Comparison of ENCODE assay signal across 9 cellular contexts in the genomic region with DNA sequence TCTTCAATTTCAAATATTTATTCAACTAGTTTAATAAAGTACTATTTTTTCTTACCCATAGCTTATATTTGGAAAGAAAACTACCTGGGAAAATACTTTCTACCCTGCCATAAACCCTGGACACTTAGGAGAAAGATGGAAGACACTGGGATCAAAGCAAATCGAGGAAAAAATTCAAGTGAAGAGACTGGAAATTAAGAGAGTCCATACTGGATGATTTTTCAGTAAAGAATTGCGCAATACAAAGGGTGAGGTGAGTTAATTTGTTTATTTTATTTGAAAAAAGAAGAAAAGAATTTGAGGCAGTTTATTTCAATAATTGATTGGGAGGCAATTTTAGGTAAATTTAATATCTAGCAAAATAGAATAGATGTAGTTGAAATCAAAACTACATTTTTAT.
"Had no signal": no experiment of that assay in that cellular context is flagged by ENCODE, and none has a peak within 500 bp of the region (broad histone marks: within the 10 kb centered on the region; RNA-seq: fewer than 3 reads in every experiment).

No MANE protein-coding gene starts in this region.

- H3K36me3 ChIP-seq: HAP-1 had no signal

- H3K27me3 Mint-ChIP-seq: IgD-negative memory B cell had no signal

- H2AFZ ChIP-seq: GM23338 had no signal

- H3K4me3 Mint-ChIP-seq: GM23338, HFFc6, IgD-negative memory B cell had no signal

- H3K9ac ChIP-seq: KMS-11 had no signal

- H3K4me2 ChIP-seq: GM23338, KMS-11 had no signal

- H3K36me3 Mint-ChIP-seq: IgD-negative memory B cell had no signal

- H3K4me1 Mint-ChIP-seq: IgD-negative memory B cell had no signal

- DNase-seq: H7, HFFc6, KBM-7 had no signal

- H3K9me3 ChIP-seq: HAP-1 had no signal

- H3K27ac Mint-ChIP-seq: GM23338, HFFc6, IgD-negative memory B cell had no signal

- H3K4me3 ChIP-seq: GM23338, HAP-1 had no signal

- H3K27ac ChIP-seq: HL-60, KMS-11 had no signal

- H3K9me3 Mint-ChIP-seq: GM23338, HFFc6, IgD-negative memory B cell had no signal

- ATAC-seq: GM23338, HCT116 had no signal
